In genomic region chr17:69501591-69502468, GRCh38 we compare ENCODE assay signal across 9 cellular contexts.
DNase-seq lines count a peak whose midpoint lies in the region; ATAC-seq and TF ChIP-seq lines count a peak whose summit lies in the region.
"Had no signal": no experiment of that assay in that cellular context is flagged by ENCODE, and none has a peak within 500 bp of the region (broad histone marks: within the 10 kb centered on the region; RNA-seq: fewer than 3 reads in every experiment).

No MANE protein-coding gene starts in this region.

- H3K9me3 ChIP-seq in SJCRH30 (replicated peaks) (no peaks in the 10 kb centered on the region), gastroesophageal sphincter (no peaks in the 10 kb centered on the region)
- H3K9me3 ChIP-seq: SJSA1 had no signal

- H3K36me3 ChIP-seq in SJCRH30 (no peaks in the 10 kb centered on the region), gastroesophageal sphincter (no peaks in the 10 kb centered on the region)
- H3K36me3 ChIP-seq: SJSA1 had no signal

- peaks cover 2% of the 10 kb centered on the region; the same call in 1 of the 2 replicates for H3K4me1 ChIP-seq in SJCRH30
- H3K4me1 ChIP-seq in gastroesophageal sphincter, result peaks cover 8 to 27% (median 12%) of the 10 kb centered on the region in 3 donors

- no peak for TF ChIP-seq EP300 in gastroesophageal sphincter (IDR thresholded peaks at IDR 0.05)

- TF ChIP-seq CTCF in gastroesophageal sphincter (IDR thresholded peaks at IDR 0.05) (no peak), omental fat pad (IDR thresholded peaks at IDR 0.05) (no peak)

- H3K4me3 ChIP-seq in SJCRH30, result peak overlapping the region; percentile 7; the same call in 1 of the 2 replicates
- H3K4me3 ChIP-seq in gastroesophageal sphincter, result peak overlapping the region in 1 of 2 donors; percentile 19
- H3K4me3 ChIP-seq: SJSA1 had no signal

- ATAC-seq in HG03354 (IDR thresholded peaks at IDR 0.05; ENCODE audit: poor library complexity, severe bottlenecking, unreplicated experiment), result peak; percentile 42
- peak; percentile 65 for ATAC-seq in gastroesophageal sphincter
- peak; percentile 86 for ATAC-seq in omental fat pad (ENCODE audit: low FRiP score)
- no peak for ATAC-seq in GM21737 (IDR thresholded peaks at IDR 0.05; ENCODE audit: unreplicated experiment)
- ATAC-seq in HG03108 (IDR thresholded peaks at IDR 0.05; ENCODE audit: unreplicated experiment), result no peak
- ATAC-seq in HG03280 (IDR thresholded peaks at IDR 0.05; ENCODE audit: unreplicated experiment), result no peak

- peak; percentile 47 for DNase-seq in ELF-1 (ENCODE audit: low read depth, low spot score)
- peak; percentile 9 to 55 for DNase-seq in SJCRH30
- DNase-seq in omental fat pad (ENCODE audit: low spot score), result no peak

- H3K27ac ChIP-seq in SJCRH30 (no peak overlapping the region), gastroesophageal sphincter (peak overlapping the region in 3 of 4 donors; percentile 11 to 61 (median 29))
- H3K27ac ChIP-seq: SJSA1 had no signal

- 16 to 23% methylated on average over 10 to 14 of the region's 14 CpGs for WGBS in gastroesophageal sphincter (ENCODE audit: low coverage in 1 of 2), 2 donors

- no peaks in the 10 kb centered on the region for H3K27me3 ChIP-seq in SJCRH30
- H3K27me3 ChIP-seq in gastroesophageal sphincter, result no peaks in the 10 kb centered on the region
- H3K27me3 ChIP-seq: SJSA1 had no signal

- no peak for TF ChIP-seq POLR2A in gastroesophageal sphincter (IDR thresholded peaks at IDR 0.05)

Comparison
In these comparisons a context has a peak if more than half of its experiments do, and no peak if none do; other contexts are left out.
1. ATAC-seq: peak in HG03354 (single experiment), gastroesophageal sphincter (single experiment) and omental fat pad (single experiment); none in GM21737 (single experiment), HG03108 (single experiment) and HG03280 (single experiment).